In the genomic region with DNA sequence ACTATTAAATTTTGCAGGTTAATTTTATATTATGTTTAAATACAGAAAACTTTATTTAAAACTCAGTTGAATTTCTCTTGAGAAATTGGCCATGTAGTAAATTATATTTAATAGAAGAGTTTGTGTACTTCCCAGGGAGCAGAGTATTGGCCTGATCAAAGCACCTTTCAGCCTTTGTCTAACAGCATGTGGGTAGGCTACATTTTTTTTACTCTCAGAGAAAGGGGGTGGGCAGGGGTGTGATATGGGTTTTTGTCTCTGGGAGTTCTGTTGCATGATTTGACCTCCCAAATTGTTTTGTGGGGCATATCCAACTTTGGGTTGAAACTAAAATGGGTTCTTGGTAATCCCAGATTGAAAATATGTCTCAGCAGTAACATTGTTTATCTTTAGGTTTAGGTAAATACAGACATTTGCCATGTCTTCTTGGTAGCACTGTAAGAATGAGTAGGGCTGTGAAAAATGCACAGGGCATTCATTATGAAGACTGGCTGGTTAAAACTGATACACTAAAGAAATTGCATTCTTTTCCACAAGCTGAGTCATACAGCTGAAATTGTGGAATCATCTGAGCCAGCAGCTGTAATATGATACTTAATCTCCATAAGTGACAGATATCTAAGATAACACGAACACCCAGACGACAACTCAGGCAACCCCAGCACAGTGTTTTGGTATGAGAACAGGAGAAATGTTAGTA, we compare ENCODE assay signal across 10 cellular contexts.
A peak's percentile ranks its signal among the peaks of the same experiment; 100 is the strongest.
DNase-seq lines count a peak whose midpoint lies in the region; ATAC-seq and TF ChIP-seq lines count a peak whose summit lies in the region.
"Had no signal": no experiment of that assay in that cellular context is flagged by ENCODE, and none has a peak within 500 bp of the region (broad histone marks: within the 10 kb centered on the region; RNA-seq: fewer than 3 reads in every experiment).

No MANE protein-coding gene starts in this region.

- H3K4me3 Mint-ChIP-seq in chondrocyte (ENCODE audit: unreplicated experiment) (no peak overlapping the region), natural killer cell (no peak overlapping the region)

- H3K4me3 ChIP-seq in mesodermal cell (ENCODE audit: extremely low read depth, insufficient read depth, low read length, poor library complexity, severe bottlenecking), result no peak overlapping the region

- DNase-seq in COLO829 (ENCODE audit: low spot score), result peak; percentile 78
- DNase-seq in LHCN-M2 (ENCODE audit: low read depth), result peak; percentile 95
- no peak for DNase-seq in chondrocyte (ENCODE audit: low spot score)
- no peak for DNase-seq in GDM1 (lab: John Stamatoyannopoulos, UW)
- no peak for DNase-seq in natural killer cell
- DNase-seq: DND-41 had no signal

- intact Hi-C loops in natural killer cell (cut with micrococcal nuclease), result no loop called here

- H3K4me1 Mint-ChIP-seq in chondrocyte (ENCODE audit: low read depth) (peaks cover 65% of the 10 kb centered on the region), natural killer cell (no peaks in the 10 kb centered on the region)

- ATAC-seq in GM19351 (IDR thresholded peaks at IDR 0.05; ENCODE audit: unreplicated experiment) (no peak), natural killer cell (no peak), HG02970 (IDR thresholded peaks at IDR 0.05; ENCODE audit: low FRiP score, unreplicated experiment) (no peak)

- H3K27me3 Mint-ChIP-seq in chondrocyte (ENCODE audit: low read depth), result no peaks in the 10 kb centered on the region
- peaks cover 0 to 4% of the 10 kb centered on the region in 2 donors for H3K27me3 Mint-ChIP-seq in natural killer cell (ENCODE audit: low read depth in 2 of 2)

- no CpG with 5 or more reads among the region's 2 CpGs for WGBS in mesodermal cell (ENCODE audit: insufficient coverage in 2 of 2), 2 experiments

- H3K36me3 ChIP-seq in mesodermal cell (ENCODE audit: control insufficient read depth, insufficient read depth, low read length), result no peaks in the 10 kb centered on the region

- peaks cover 7% of the 10 kb centered on the region for H3K4me1 ChIP-seq in mesodermal cell (ENCODE audit: control insufficient read depth, insufficient read depth, low read length, poor library complexity, severe bottlenecking)

- peaks cover 3% of the 10 kb centered on the region for H3K36me3 Mint-ChIP-seq in chondrocyte (ENCODE audit: low read depth)
- no peaks in the 10 kb centered on the region for H3K36me3 Mint-ChIP-seq in natural killer cell

- H3K27ac Mint-ChIP-seq in chondrocyte (ENCODE audit: unreplicated experiment) (peak overlapping the region; percentile 81), natural killer cell (no peak overlapping the region)

- H3K9me3 Mint-ChIP-seq in chondrocyte (ENCODE audit: low read depth), result peaks cover 16% of the 10 kb centered on the region
- H3K9me3 Mint-ChIP-seq in natural killer cell, result no peaks in the 10 kb centered on the region

- TF ChIP-seq CTCF in chondrocyte (IDR thresholded peaks at IDR 0.05), result no peak
- TF ChIP-seq CTCF in natural killer cell (IDR thresholded peaks at IDR 0.05), result no peak

- H3K27ac ChIP-seq in mesodermal cell (ENCODE audit: low read depth, low read length, severe bottlenecking), result peak overlapping the region; percentile 70
- H3K27ac ChIP-seq: HL-60 had no signal

- H3K9me3 ChIP-seq in mesodermal cell (ENCODE audit: control insufficient read depth, low read length), result no peaks in the 10 kb centered on the region

Comparison
In these comparisons a context has a peak if more than half of its experiments do, and no peak if none do; other contexts are left out.
1. DNase-seq: peak in COLO829 (single experiment) and LHCN-M2 (single experiment); none in chondrocyte (single experiment), GDM1 (single experiment) and natural killer cell (single experiment).